10 cellular contexts compared by ENCODE assay signal in genomic region chr7:66150471-66150870, GRCh38. TPM values are rescaled to one million over a fixed set of nuclear protein-coding genes. Genes with fewer than 3 reads are reported as not detected.
DNase-seq lines count a peak whose midpoint lies in the region; ATAC-seq and TF ChIP-seq lines count a peak whose summit lies in the region.
"Had no signal": no experiment of that assay in that cellular context is flagged by ENCODE, and none has a peak within 500 bp of the region (broad histone marks: within the 10 kb centered on the region; RNA-seq: fewer than 3 reads in every experiment).

No MANE protein-coding gene starts in this region.

- peak overlapping the region; percentile 65 for H3K27ac ChIP-seq in fibroblast of lung (ENCODE audit: insufficient read depth, low read length)

- no peaks in the 10 kb centered on the region for H3K27me3 ChIP-seq in fibroblast of lung (ENCODE audit: control insufficient read depth, insufficient read depth, low read length)

- H3K4me3 ChIP-seq in AG09309 (ENCODE audit: control insufficient read depth, low read depth, low read length) (no peak overlapping the region), fibroblast of lung (replicated peaks in 1 of 4; ENCODE audit: control extremely low read depth in 1 of 4, insufficient read depth in 1 of 4, low read depth in 3 of 4, low read length in 4 of 4) (no peak overlapping the region)

- H3K36me3 ChIP-seq in fibroblast of lung (ENCODE audit: control insufficient read depth, insufficient read depth, low read length), result peaks cover 3% of the 10 kb centered on the region

- DNase-seq in AG09309 (ENCODE audit: low read depth) (peak; percentile 59), RPMI7951 (ENCODE audit: low read depth) (peak; percentile 80), fibroblast of lung (ENCODE audit: low read depth in 2 of 2) (peak; percentile 90 to 91), NCI-H526 treated with DMSO at 0.1 percent for 48 hours (lab: John Stamatoyannopoulos, UW) (no peak), inferior parietal cortex (ENCODE audit: extremely low spot score) (no peak)
- DNase-seq: DND-41, NCI-H1436 treated with DMSO at 0.1 percent for 48 hours had no signal

- H2AFZ ChIP-seq in fibroblast of lung (ENCODE audit: low read length), result no peak overlapping the region

- peak overlapping the region; percentile 56 for H3K4me2 ChIP-seq in fibroblast of lung (ENCODE audit: extremely low read depth, insufficient read depth, low read length)

- no peaks in the 10 kb centered on the region for H3K9me3 Mint-ChIP-seq in nephron

- ATAC-seq in GM19463 (IDR thresholded peaks at IDR 0.05; ENCODE audit: unreplicated experiment) (no peak), GM18511 (IDR thresholded peaks at IDR 0.05; ENCODE audit: unreplicated experiment) (no peak)

- peak overlapping the region; percentile 77 to 93 (median 87) for H3K27ac Mint-ChIP-seq in nephron

- no peak for TF ChIP-seq CTCF in AG09309 (IDR thresholded peaks at IDR 0.05; ENCODE audit: control insufficient read depth, insufficient read depth, low read depth, low read length, missing control alignments)
- TF ChIP-seq CTCF in fibroblast of lung (conservative IDR thresholded peaks at IDR 0.05 in 1 of 2, IDR thresholded peaks at IDR 0.05 in 1 of 2; ENCODE audit: low read depth in 1 of 2, low read length in 2 of 2), result no peak
- TF ChIP-seq CTCF in nephron (IDR thresholded peaks at IDR 0.05; ENCODE audit: unreplicated experiment in 3 of 3), result no peak

- peaks cover 33% of the 10 kb centered on the region for H3K4me1 ChIP-seq in fibroblast of lung (ENCODE audit: control insufficient read depth, extremely low read depth, insufficient read depth, low read length)

- H3K79me2 ChIP-seq in fibroblast of lung (ENCODE audit: control insufficient read depth, insufficient read depth, low read length), result no peaks in the 10 kb centered on the region

- H3K4me3 Mint-ChIP-seq in nephron, result no peak overlapping the region

- H3K36me3 Mint-ChIP-seq in nephron (ENCODE audit: low read depth), result peaks cover 63% of the 10 kb centered on the region

- peaks cover 3% of the 10 kb centered on the region for H3K27me3 Mint-ChIP-seq in nephron (ENCODE audit: low read depth)

- no peaks in the 10 kb centered on the region for H3K9me3 ChIP-seq in fibroblast of lung (ENCODE audit: control insufficient read depth, insufficient read depth, low read depth, low read length)

- no peaks in the 10 kb centered on the region for H4K20me1 ChIP-seq in fibroblast of lung (ENCODE audit: control insufficient read depth, extremely low read depth, insufficient read depth, low read length)

- H3K9ac ChIP-seq in fibroblast of lung (ENCODE audit: insufficient read depth, low read length), result no peak overlapping the region

- H3K4me1 Mint-ChIP-seq in nephron, result peaks cover 44% of the 10 kb centered on the region

RNA-seq across cellular contexts. Expression of gene CRCP, which starts 35.8 kb away (rescaled TPM):
- total RNA-seq in RPMI7951 (2014; rRNA removed; shearing (Covaris generic)), result 27.0 and 31.5 TPM in 2 replicates
- total RNA-seq in fibroblast of lung, result 27.7 and 38.3 TPM in 2 replicates
- polyA plus RNA-seq in fibroblast of lung, result 32.9 and 34.9 TPM in 2 replicates
- polyA plus RNA-seq in fibroblast of lung (2012), result 18.5 and 32.3 TPM in 2 replicates
- polyA minus RNA-seq in fibroblast of lung (ENCODE audit: low replicate concordance), result 13.7 and 22.6 TPM in 2 replicates

RNA-seq across cellular contexts. Expression of gene TPST1, which starts 54.7 kb away (rescaled TPM):
- total RNA-seq in RPMI7951 (2014; rRNA removed; shearing (Covaris generic)), result 35.2 and 36.5 TPM in 2 replicates
- 151 and 189 TPM in 2 replicates for total RNA-seq in fibroblast of lung
- polyA plus RNA-seq in fibroblast of lung, result 73.9 and 81.8 TPM in 2 replicates
- 47.8 and 48.6 TPM in 2 replicates for polyA plus RNA-seq in fibroblast of lung (2012)
- 14.0 and 15.1 TPM in 2 replicates for polyA minus RNA-seq in fibroblast of lung (ENCODE audit: low replicate concordance)

Comparison
In these comparisons a context has a peak if more than half of its experiments do, and no peak if none do; other contexts are left out.
1. DNase-seq: peak in AG09309 (single experiment), RPMI7951 (single experiment) and fibroblast of lung (2 of 2); none in NCI-H526 treated with DMSO at 0.1 percent for 48 hours (single experiment) and inferior parietal cortex (single experiment).